In the genomic region with DNA sequence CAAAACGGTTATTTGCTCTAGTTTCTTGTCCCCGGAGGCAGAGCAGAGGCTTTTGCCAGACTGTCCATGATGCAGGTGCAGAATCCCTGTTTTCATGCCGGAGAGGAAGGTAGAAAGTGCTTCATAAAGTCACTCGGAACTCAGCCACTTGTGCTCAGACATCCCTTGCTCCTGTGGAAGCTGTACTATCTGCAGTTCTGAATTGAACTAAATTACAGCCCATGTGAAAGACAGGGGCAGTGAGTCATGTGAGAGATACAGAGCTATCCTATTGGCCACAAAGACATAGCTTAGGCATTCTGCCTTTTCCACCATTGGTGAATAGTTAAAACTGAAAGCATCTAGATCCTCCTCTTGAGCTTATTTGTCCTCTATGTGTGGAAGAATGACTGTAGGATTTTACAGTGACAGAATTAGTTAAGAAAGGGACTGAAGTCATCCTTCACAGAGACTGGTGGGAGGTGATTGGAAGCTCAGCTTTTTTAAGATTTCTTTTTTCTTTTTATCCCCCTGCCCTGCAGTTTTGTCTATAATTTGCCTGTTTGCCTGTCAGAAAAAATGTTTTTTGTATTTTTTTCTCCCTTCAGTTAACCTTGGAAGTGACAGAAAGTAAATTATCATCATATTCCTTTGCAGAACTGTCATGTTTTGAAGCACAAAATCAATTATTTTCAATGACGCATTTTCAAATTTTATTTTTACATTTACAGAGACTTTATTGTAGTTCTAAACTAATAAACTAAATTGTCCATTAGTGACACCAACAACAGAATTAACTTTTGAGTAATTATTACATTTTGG, we compare ENCODE assay signal across 8 cellular contexts.
DNase-seq lines count a peak whose midpoint lies in the region; ATAC-seq and TF ChIP-seq lines count a peak whose summit lies in the region.

No MANE protein-coding gene starts in this region.

- H3K36me3 ChIP-seq in neural progenitor cell (no peaks in the 10 kb centered on the region), aorta (ENCODE audit: control insufficient read depth in 1 of 2, insufficient read depth in 2 of 2, low read length in 1 of 2) (no peaks in the 10 kb centered on the region)

- H3K27ac Mint-ChIP-seq in neural progenitor cell: peak overlapping the region; percentile 93

- H4K20me1 ChIP-seq in neural progenitor cell (ENCODE audit: low read depth): no peaks in the 10 kb centered on the region

- peaks cover 21% of the 10 kb centered on the region for H3K4me1 Mint-ChIP-seq in neural progenitor cell

- H3K4me3 Mint-ChIP-seq in neural progenitor cell: no peak overlapping the region

- peaks cover 5% of the 10 kb centered on the region for H3K9me3 Mint-ChIP-seq in neural progenitor cell

- DNase-seq in DMS114 treated with DMSO at 0.1 percent for 48 hours (lab: John Stamatoyannopoulos, UW; ENCODE audit: unreplicated experiment) (peak; percentile 34), NCI-H82 treated with DMSO at 0.1 percent for 48 hours (lab: John Stamatoyannopoulos, UW; ENCODE audit: unreplicated experiment) (peak; percentile 78), foreskin fibroblast (peak; percentile 86 to 92), neural progenitor cell (ENCODE audit: low spot score) (peak; percentile 24), aorta (peak in 1 of 2 donors; percentile 45)
- peak; percentile 3 for DNase-seq in activated T-helper 9 cell treated with anti-CD3 and anti-CD28 coated beads, Interleukin-2, amount 50 U/mL, for 16 hours (ENCODE audit: low read depth)

- H3F3A ChIP-seq in neural progenitor cell (ENCODE audit: low read depth): no peaks in the 10 kb centered on the region

- peak overlapping the region; percentile 74 for H2AFZ ChIP-seq in neural progenitor cell (replicated peaks)

- WGBS in aorta, 2 donors: 9 to 15% methylated on average over 5 of the region's 5 CpGs

- no peak overlapping the region for H3K4me2 ChIP-seq in neural progenitor cell

- TF ChIP-seq CTCF in foreskin fibroblast (IDR thresholded peaks at IDR 0.05; ENCODE audit: low read depth, low read length) (no peak), neural progenitor cell (IDR thresholded peaks at IDR 0.05) (no peak)

- H3K9me3 ChIP-seq in neural progenitor cell (ENCODE audit: low read depth) (no peaks in the 10 kb centered on the region), aorta (ENCODE audit: control insufficient read depth, low read length) (no peaks in the 10 kb centered on the region)

- H3K79me2 ChIP-seq in neural progenitor cell (ENCODE audit: low read depth): no peaks in the 10 kb centered on the region

- H3K27ac ChIP-seq in neural progenitor cell (no peak overlapping the region), aorta (ENCODE audit: low read depth in 1 of 2, low read length in 2 of 2) (no peak overlapping the region)

- H3K4me1 ChIP-seq in neural progenitor cell (peaks cover 6% of the 10 kb centered on the region), aorta (ENCODE audit: control insufficient read depth in 1 of 2, insufficient read depth in 2 of 2, low read length in 2 of 2) (peaks cover 0 to 4% of the 10 kb centered on the region in 2 donors)

- no peak overlapping the region for H3K9ac ChIP-seq in neural progenitor cell

- H3K27me3 ChIP-seq in neural progenitor cell (no peaks in the 10 kb centered on the region), aorta (ENCODE audit: control insufficient read depth in 1 of 2, insufficient read depth in 2 of 2, low read length in 1 of 2) (no peaks in the 10 kb centered on the region)

- H3K36me3 Mint-ChIP-seq in neural progenitor cell: no peaks in the 10 kb centered on the region

- H3K27me3 Mint-ChIP-seq in neural progenitor cell (ENCODE audit: insufficient read depth, low read depth): peaks cover 2% of the 10 kb centered on the region

- intact Hi-C loops in aorta (cut with DNase I): no loop called here

- ATAC-seq in GM19455 (IDR thresholded peaks at IDR 0.05; ENCODE audit: unreplicated experiment) (peak; percentile 93), HG03521 (IDR thresholded peaks at IDR 0.05; ENCODE audit: unreplicated experiment) (peak; percentile 92), aorta (ENCODE audit: low FRiP score) (peak; percentile 89)

- H3K4me3 ChIP-seq in foreskin fibroblast (ENCODE audit: low read depth in 1 of 2, low read length in 2 of 2) (peak overlapping the region; percentile 60 to 88), neural progenitor cell (no peak overlapping the region), aorta (ENCODE audit: low read length in 2 of 2) (peak overlapping the region; percentile 59 to 84)
